8 cellular contexts compared by ENCODE assay signal in the genomic region with DNA sequence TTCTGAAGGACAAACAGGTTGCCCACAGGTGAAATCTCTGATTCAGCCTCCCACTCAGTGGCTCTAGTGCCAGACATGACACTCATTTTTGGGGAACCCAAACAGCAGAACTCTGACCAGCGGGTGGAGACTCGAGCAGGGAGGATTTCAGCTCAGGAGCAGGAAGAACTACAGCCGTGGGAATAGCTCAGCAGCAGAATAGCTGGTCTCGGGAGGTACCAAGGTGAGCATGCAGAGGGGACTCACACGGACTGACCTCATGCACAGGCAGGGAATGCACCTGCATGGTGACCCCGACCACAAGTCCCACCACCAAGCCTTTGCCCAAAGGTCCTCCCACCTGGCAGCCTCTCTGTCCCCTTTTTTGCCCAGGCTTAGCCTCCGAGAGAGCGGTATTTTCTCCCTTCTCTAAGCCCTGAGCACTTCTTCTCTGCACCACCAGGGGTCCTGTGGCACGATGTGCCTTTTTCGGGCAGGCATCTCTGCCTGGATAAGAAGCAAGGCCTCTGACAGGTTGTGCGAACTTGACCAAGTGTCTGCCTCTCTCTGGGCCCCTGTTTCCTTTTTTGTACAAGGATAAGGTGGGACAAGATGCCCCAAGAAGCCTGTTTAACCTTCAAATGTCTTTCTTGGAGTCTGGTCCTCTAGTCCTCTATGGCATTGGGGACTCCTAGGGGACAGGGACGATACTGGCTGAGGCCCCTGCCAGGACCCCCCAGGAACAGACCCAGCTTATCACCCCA. TPM values are rescaled to one million over a fixed set of nuclear protein-coding genes. Genes with fewer than 3 reads are reported as not detected.
DNase-seq lines count a peak whose midpoint lies in the region; ATAC-seq and TF ChIP-seq lines count a peak whose summit lies in the region.

No MANE protein-coding gene starts in this region.

- DNase-seq in NCI-H748 (lab: John Stamatoyannopoulos, UW; ENCODE audit: unreplicated experiment) (peak; percentile 8), NCI-H748 treated with DMSO at 0.1 percent for 48 hours (lab: John Stamatoyannopoulos, UW) (no peak), NCI-H1092 (lab: John Stamatoyannopoulos, UW) (peak; percentile 40), ecto neural progenitor cell (ENCODE audit: low spot score) (peak; percentile 60), upper lobe of right lung (no peak)
- DNase-seq in activated CD4-positive, alpha-beta T cell treated with anti-CD3 and anti-CD28 coated beads, Interleukin-2, amount 50 U/mL, for 1 hour, result peak; percentile 71
- DNase-seq in naive thymus-derived CD4-positive, alpha-beta T cell, result peak in 8 of 9 donors; percentile 54 to 79 (median 67)

- H3K4me1 Mint-ChIP-seq in naive thymus-derived CD4-positive, alpha-beta T cell, result peaks cover 6 to 38% (median 25%) of the 10 kb centered on the region in 7 donors

- CTCF ChIA-PET in naive thymus-derived CD4-positive, alpha-beta T cell (lab: Charles Lee), result interaction anchor here (0.6 to 8.7 kb wide), 13 partner anchors 13 to 129 kb away, joined by 3 to 109 read pairs (median 4); partner anchors contain the start of genes AHDC1 and STX12

- peaks cover 11 to 12% of the 10 kb centered on the region in 2 donors for H3K4me1 ChIP-seq in naive thymus-derived CD4-positive, alpha-beta T cell (ENCODE audit: control insufficient read depth in 2 of 2, insufficient read depth in 2 of 2, low read length in 2 of 2)
- peaks cover 6% of the 10 kb centered on the region for H3K4me1 ChIP-seq in upper lobe of right lung

- no peaks in the 10 kb centered on the region for H3K9me3 Mint-ChIP-seq in naive thymus-derived CD4-positive, alpha-beta T cell

- H3K27ac Mint-ChIP-seq in naive thymus-derived CD4-positive, alpha-beta T cell, result peak overlapping the region; percentile 38 to 85 (median 64)

- peak; percentile 98 for ATAC-seq in naive thymus-derived CD4-positive, alpha-beta T cell
- ATAC-seq in upper lobe of right lung (peak; percentile 88), GM21723 (IDR thresholded peaks at IDR 0.05; ENCODE audit: unreplicated experiment) (no peak)

- H3K27me3 Mint-ChIP-seq in naive thymus-derived CD4-positive, alpha-beta T cell, result no peaks in the 10 kb centered on the region

- H3K4me3 ChIP-seq in naive thymus-derived CD4-positive, alpha-beta T cell (ENCODE audit: low read length), result no peak overlapping the region
- H3K4me3 ChIP-seq in upper lobe of right lung, result no peak overlapping the region

- H3K36me3 ChIP-seq in naive thymus-derived CD4-positive, alpha-beta T cell (ENCODE audit: control insufficient read depth in 2 of 3, insufficient read depth in 3 of 3, low read length in 3 of 3), result no peaks in the 10 kb centered on the region
- H3K36me3 ChIP-seq in upper lobe of right lung, result no peaks in the 10 kb centered on the region

- no peaks in the 10 kb centered on the region for H3K36me3 Mint-ChIP-seq in naive thymus-derived CD4-positive, alpha-beta T cell

- POLR2A ChIA-PET in naive thymus-derived CD4-positive, alpha-beta T cell (lab: Charles Lee), result interaction anchor here (1.2 to 2.5 kb wide), 4 partner anchors 10 to 40 kb away, joined by 3 to 31 read pairs (median 6); partner anchors contain the start of gene AHDC1

- no peak overlapping the region for H3K27ac ChIP-seq in naive thymus-derived CD4-positive, alpha-beta T cell (ENCODE audit: low read depth, low read length)
- H3K27ac ChIP-seq in upper lobe of right lung, result no peak overlapping the region

- intact Hi-C loops in naive thymus-derived CD4-positive, alpha-beta T cell (cut with micrococcal nuclease), result loop anchor here (1.0 kb wide), 2 partner anchors 20 to 34 kb away; no protein-coding TSS in a partner anchor
- intact Hi-C loops in upper lobe of right lung (cut with DNase I), result no loop called here

- H3K27me3 ChIP-seq in naive thymus-derived CD4-positive, alpha-beta T cell (ENCODE audit: control insufficient read depth in 2 of 2, insufficient read depth in 2 of 2, low read length in 2 of 2), result no peaks in the 10 kb centered on the region
- H3K27me3 ChIP-seq in upper lobe of right lung, result no peaks in the 10 kb centered on the region

- TF ChIP-seq CTCF in upper lobe of right lung (IDR thresholded peaks at IDR 0.05), result peak; percentile 85

- no peaks in the 10 kb centered on the region for H3K9me3 ChIP-seq in naive thymus-derived CD4-positive, alpha-beta T cell (ENCODE audit: control insufficient read depth in 2 of 3, low read length in 3 of 3)
- no peaks in the 10 kb centered on the region for H3K9me3 ChIP-seq in upper lobe of right lung

- peak overlapping the region in 4 of 10 donors; percentile 7 to 34 (median 28) for H3K4me3 Mint-ChIP-seq in naive thymus-derived CD4-positive, alpha-beta T cell

RNA-seq across cellular contexts. Expression of gene FGR, which starts 8.8 kb away (rescaled TPM):
- total RNA-seq in naive thymus-derived CD4-positive, alpha-beta T cell, result 100 to 1,000 TPM in 1 of 5 experiments, 10 to 100 TPM in 1, 1 to 10 TPM in 2, under 1 TPM in 1; 0.15 to 246 (median 1.9) TPM
- under 1 TPM; 0.70 to 0.72 TPM for polyA plus RNA-seq in naive thymus-derived CD4-positive, alpha-beta T cell
- 149 TPM for total RNA-seq in upper lobe of right lung

RNA-seq across cellular contexts. Expression of gene IFI6, which starts 28.2 kb away (rescaled TPM):
- 100 to 1,000 TPM in 1 of 5 experiments, 10 to 100 TPM in 4; 24.7 to 266 (median 33.2) TPM for total RNA-seq in naive thymus-derived CD4-positive, alpha-beta T cell
- polyA plus RNA-seq in naive thymus-derived CD4-positive, alpha-beta T cell, result 100 to 1,000 TPM; 166 to 186 TPM
- total RNA-seq in upper lobe of right lung, result 259 TPM

RNA-seq across cellular contexts. Expression of gene AHDC1, which starts 39.9 kb away (rescaled TPM):
- 10 to 100 TPM; 18.4 to 38.8 (median 21.3) TPM for total RNA-seq in naive thymus-derived CD4-positive, alpha-beta T cell
- polyA plus RNA-seq in naive thymus-derived CD4-positive, alpha-beta T cell, result 1 to 10 TPM in 1 of 2 donors, under 1 TPM in 1; 0.90 to 2.0 TPM
- total RNA-seq in upper lobe of right lung, result 34.2 TPM

Comparison
In these comparisons a context has a peak if more than half of its experiments do, and no peak if none do; other contexts are left out.
1. DNase-seq: peak in NCI-H748 (single experiment), NCI-H1092 (single experiment), activated CD4-positive, alpha-beta T cell treated with anti-CD3 and anti-CD28 coated beads, Interleukin-2, amount 50 U/mL, for 1 hour (single experiment), ecto neural progenitor cell (single experiment) and naive thymus-derived CD4-positive, alpha-beta T cell (8 of 9); none in NCI-H748 treated with DMSO at 0.1 percent for 48 hours (single experiment) and upper lobe of right lung (single experiment).